ENCODE assay signal across 1 cellular context in genomic region chrX:153794018-153794896, GRCh38.
TF ChIP-seq lines count a peak whose summit lies in the region.

Gene IDH3G, minus strand, starts transcription at chrX:153794375. Its CDS starts 49 bp downstream, at chrX:153794326.
Gene SSR4, plus strand, starts transcription at chrX:153794668. Its CDS starts 20 bp downstream, at chrX:153794688.

TF ChIP-seq in HepG2, 621 proteins besides CTCF, POLR2A, EP300 and RAD21 (continued from another document and continues in another):
- TF ChIP-seq HMGXB4 (CRISPR knock-in tag; IDR thresholded peaks at IDR 0.05; ENCODE audit: borderline replicate concordance in 1 of 2, low read depth in 1 of 2) = no peak; a peak in 2 of 4 replicates
- TF ChIP-seq ZNF75D (CRISPR knock-in tag; IDR thresholded peaks at IDR 0.05; ENCODE audit: borderline replicate concordance) = no peak
- TF ChIP-seq ZNF326 (CRISPR knock-in tag; IDR thresholded peaks at IDR 0.05; ENCODE audit: borderline replicate concordance) = no peak
- TF ChIP-seq HMG20B (CRISPR knock-in tag; conservative IDR thresholded peaks at IDR 0.05) = no peak
- TF ChIP-seq MBNL3 (CRISPR knock-in tag; conservative IDR thresholded peaks at IDR 0.05) = no peak
- no peak for TF ChIP-seq ZNF768 (CRISPR knock-in tag; IDR thresholded peaks at IDR 0.05)
- no peak for TF ChIP-seq JUN (CRISPR knock-in tag; IDR thresholded peaks at IDR 0.05)
- no peak for TF ChIP-seq SSRP1 (CRISPR knock-in tag; IDR thresholded peaks at IDR 0.05)
- peak; percentile 99 for TF ChIP-seq PATZ1 (CRISPR knock-in tag; IDR thresholded peaks at IDR 0.05)
- no peak for TF ChIP-seq DNMT3B (CRISPR knock-in tag; conservative IDR thresholded peaks at IDR 0.05)
- TF ChIP-seq FOXP1 (IDR thresholded peaks at IDR 0.05) = no peak
- no peak for TF ChIP-seq FOXP1 (CRISPR knock-in tag; IDR thresholded peaks at IDR 0.05)
- TF ChIP-seq KMT2B (CRISPR knock-in tag; IDR thresholded peaks at IDR 0.05) = peak; percentile 78
- no peak for TF ChIP-seq JDP2 (CRISPR knock-in tag; IDR thresholded peaks at IDR 0.05; ENCODE audit: borderline replicate concordance)
- TF ChIP-seq REXO4 (CRISPR knock-in tag; IDR thresholded peaks at IDR 0.05; ENCODE audit: borderline replicate concordance) = 0 out of 2 replicates have a peak, but pooled peaks have one; percentile 38
- no peak for TF ChIP-seq ZNF207 (IDR thresholded peaks at IDR 0.05; ENCODE audit: borderline replicate concordance)
- TF ChIP-seq GLI4 (CRISPR knock-in tag; IDR thresholded peaks at IDR 0.05; ENCODE audit: borderline replicate concordance) = no peak
- no peak for TF ChIP-seq ZNF549 (CRISPR knock-in tag; IDR thresholded peaks at IDR 0.05)
- no peak for TF ChIP-seq ZBTB8A (CRISPR knock-in tag; IDR thresholded peaks at IDR 0.05; ENCODE audit: borderline replicate concordance, low read depth)
- TF ChIP-seq TMF1 (CRISPR knock-in tag; IDR thresholded peaks at IDR 0.05; ENCODE audit: low read depth) = peak; percentile 49; the same call in 1 of the 2 replicates
- TF ChIP-seq FLYWCH1 (CRISPR knock-in tag; IDR thresholded peaks at IDR 0.05) = no peak
- TF ChIP-seq ZNF83 (CRISPR knock-in tag; IDR thresholded peaks at IDR 0.05; ENCODE audit: borderline replicate concordance) = no peak
- TF ChIP-seq ZBTB34 (CRISPR knock-in tag; IDR thresholded peaks at IDR 0.05) = 0 out of 2 replicates have a peak, but pooled peaks have one; percentile 21
- TF ChIP-seq ZNF670 (CRISPR knock-in tag; IDR thresholded peaks at IDR 0.05; ENCODE audit: borderline replicate concordance) = 0 out of 2 replicates have a peak, but pooled peaks have one; percentile 48
- TF ChIP-seq ZNF331 (CRISPR knock-in tag; IDR thresholded peaks at IDR 0.05) = no peak
- TF ChIP-seq NFKB2 (CRISPR knock-in tag; IDR thresholded peaks at IDR 0.05; ENCODE audit: borderline replicate concordance) = no peak
- TF ChIP-seq, protein P1, sequence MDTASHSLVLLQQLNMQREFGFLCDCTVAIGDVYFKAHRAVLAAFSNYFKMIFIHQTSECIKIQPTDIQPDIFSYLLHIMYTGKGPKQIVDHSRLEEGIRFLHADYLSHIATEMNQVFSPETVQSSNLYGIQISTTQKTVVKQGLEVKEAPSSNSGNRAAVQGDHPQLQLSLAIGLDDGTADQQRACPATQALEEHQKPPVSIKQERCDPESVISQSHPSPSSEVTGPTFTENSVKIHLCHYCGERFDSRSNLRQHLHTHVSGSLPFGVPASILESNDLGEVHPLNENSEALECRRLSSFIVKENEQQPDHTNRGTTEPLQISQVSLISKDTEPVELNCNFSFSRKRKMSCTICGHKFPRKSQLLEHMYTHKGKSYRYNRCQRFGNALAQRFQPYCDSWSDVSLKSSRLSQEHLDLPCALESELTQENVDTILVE (CRISPR knock-in tag; IDR thresholded peaks at IDR 0.05) = peak; percentile 87
- TF ChIP-seq, protein P2, sequence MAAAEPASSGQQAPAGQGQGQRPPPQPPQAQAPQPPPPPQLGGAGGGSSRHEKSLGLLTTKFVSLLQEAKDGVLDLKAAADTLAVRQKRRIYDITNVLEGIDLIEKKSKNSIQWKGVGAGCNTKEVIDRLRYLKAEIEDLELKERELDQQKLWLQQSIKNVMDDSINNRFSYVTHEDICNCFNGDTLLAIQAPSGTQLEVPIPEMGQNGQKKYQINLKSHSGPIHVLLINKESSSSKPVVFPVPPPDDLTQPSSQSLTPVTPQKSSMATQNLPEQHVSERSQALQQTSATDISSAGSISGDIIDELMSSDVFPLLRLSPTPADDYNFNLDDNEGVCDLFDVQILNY (CRISPR knock-in tag; conservative IDR thresholded peaks at IDR 0.05) = no peak
- TF ChIP-seq ZNF773 (CRISPR knock-in tag; IDR thresholded peaks at IDR 0.05; ENCODE audit: borderline replicate concordance) = peak; percentile 26
- peak; percentile 59; the same call in 1 of the 2 replicates for TF ChIP-seq RFX5 (IDR thresholded peaks at IDR 0.05; ENCODE audit: low read depth, low read length)
- TF ChIP-seq MZF1 (CRISPR knock-in tag; IDR thresholded peaks at IDR 0.05; ENCODE audit: borderline replicate concordance) = no peak
- no peak for TF ChIP-seq ARHGAP35 (CRISPR knock-in tag; IDR thresholded peaks at IDR 0.05; ENCODE audit: borderline replicate concordance)
- TF ChIP-seq ZNF746 (CRISPR knock-in tag; IDR thresholded peaks at IDR 0.05) = no peak
- 0 out of 2 replicates have a peak, but pooled peaks have one; percentile 15 for TF ChIP-seq HCFC1 (IDR thresholded peaks at IDR 0.05; ENCODE audit: low read depth, low read length)
- no peak for TF ChIP-seq ZNF607 (CRISPR knock-in tag; IDR thresholded peaks at IDR 0.05; ENCODE audit: borderline replicate concordance)
- TF ChIP-seq, protein P3, sequence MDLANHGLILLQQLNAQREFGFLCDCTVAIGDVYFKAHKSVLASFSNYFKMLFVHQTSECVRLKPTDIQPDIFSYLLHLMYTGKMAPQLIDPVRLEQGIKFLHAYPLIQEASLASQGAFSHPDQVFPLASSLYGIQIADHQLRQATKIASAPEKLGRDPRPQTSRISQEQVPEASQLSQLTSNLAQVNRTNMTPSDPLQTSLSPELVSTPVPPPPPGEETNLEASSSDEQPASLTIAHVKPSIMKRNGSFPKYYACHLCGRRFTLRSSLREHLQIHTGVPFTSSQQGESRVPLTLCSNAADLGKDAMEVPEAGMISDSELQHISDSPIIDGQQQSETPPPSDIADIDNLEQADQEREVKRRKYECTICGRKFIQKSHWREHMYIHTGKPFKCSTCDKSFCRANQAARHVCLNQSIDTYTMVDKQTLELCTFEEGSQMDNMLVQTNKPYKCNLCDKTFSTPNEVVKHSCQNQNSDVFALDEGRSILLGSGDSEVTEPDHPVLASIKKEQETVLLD (CRISPR knock-in tag; IDR thresholded peaks at IDR 0.05; ENCODE audit: low read depth) = peak; percentile 84
- no peak for TF ChIP-seq SMAD9 (CRISPR knock-in tag; IDR thresholded peaks at IDR 0.05)
- TF ChIP-seq, protein P4, sequence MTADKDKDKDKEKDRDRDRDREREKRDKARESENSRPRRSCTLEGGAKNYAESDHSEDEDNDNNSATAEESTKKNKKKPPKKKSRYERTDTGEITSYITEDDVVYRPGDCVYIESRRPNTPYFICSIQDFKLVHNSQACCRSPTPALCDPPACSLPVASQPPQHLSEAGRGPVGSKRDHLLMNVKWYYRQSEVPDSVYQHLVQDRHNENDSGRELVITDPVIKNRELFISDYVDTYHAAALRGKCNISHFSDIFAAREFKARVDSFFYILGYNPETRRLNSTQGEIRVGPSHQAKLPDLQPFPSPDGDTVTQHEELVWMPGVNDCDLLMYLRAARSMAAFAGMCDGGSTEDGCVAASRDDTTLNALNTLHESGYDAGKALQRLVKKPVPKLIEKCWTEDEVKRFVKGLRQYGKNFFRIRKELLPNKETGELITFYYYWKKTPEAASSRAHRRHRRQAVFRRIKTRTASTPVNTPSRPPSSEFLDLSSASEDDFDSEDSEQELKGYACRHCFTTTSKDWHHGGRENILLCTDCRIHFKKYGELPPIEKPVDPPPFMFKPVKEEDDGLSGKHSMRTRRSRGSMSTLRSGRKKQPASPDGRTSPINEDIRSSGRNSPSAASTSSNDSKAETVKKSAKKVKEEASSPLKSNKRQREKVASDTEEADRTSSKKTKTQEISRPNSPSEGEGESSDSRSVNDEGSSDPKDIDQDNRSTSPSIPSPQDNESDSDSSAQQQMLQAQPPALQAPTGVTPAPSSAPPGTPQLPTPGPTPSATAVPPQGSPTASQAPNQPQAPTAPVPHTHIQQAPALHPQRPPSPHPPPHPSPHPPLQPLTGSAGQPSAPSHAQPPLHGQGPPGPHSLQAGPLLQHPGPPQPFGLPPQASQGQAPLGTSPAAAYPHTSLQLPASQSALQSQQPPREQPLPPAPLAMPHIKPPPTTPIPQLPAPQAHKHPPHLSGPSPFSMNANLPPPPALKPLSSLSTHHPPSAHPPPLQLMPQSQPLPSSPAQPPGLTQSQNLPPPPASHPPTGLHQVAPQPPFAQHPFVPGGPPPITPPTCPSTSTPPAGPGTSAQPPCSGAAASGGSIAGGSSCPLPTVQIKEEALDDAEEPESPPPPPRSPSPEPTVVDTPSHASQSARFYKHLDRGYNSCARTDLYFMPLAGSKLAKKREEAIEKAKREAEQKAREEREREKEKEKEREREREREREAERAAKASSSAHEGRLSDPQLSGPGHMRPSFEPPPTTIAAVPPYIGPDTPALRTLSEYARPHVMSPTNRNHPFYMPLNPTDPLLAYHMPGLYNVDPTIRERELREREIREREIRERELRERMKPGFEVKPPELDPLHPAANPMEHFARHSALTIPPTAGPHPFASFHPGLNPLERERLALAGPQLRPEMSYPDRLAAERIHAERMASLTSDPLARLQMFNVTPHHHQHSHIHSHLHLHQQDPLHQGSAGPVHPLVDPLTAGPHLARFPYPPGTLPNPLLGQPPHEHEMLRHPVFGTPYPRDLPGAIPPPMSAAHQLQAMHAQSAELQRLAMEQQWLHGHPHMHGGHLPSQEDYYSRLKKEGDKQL (CRISPR knock-in tag; IDR thresholded peaks at IDR 0.05; ENCODE audit: low read depth) = peak; percentile 10; the same call in 1 of the 2 replicates
- TF ChIP-seq TARDBP (CRISPR knock-in tag; IDR thresholded peaks at IDR 0.05) = peak; percentile 76
- no peak for TF ChIP-seq SRSF9 (IDR thresholded peaks at IDR 0.05; ENCODE audit: borderline replicate concordance, insufficient read depth, low read depth, low read length, poor library complexity, severe bottlenecking)
- TF ChIP-seq THYN1 (CRISPR knock-in tag; IDR thresholded peaks at IDR 0.05; ENCODE audit: borderline replicate concordance, low read depth) = no peak
- peak; percentile 75; the same call in 1 of the 2 replicates for TF ChIP-seq CCDC6 (CRISPR knock-in tag; IDR thresholded peaks at IDR 0.05)
- TF ChIP-seq, protein P5, sequence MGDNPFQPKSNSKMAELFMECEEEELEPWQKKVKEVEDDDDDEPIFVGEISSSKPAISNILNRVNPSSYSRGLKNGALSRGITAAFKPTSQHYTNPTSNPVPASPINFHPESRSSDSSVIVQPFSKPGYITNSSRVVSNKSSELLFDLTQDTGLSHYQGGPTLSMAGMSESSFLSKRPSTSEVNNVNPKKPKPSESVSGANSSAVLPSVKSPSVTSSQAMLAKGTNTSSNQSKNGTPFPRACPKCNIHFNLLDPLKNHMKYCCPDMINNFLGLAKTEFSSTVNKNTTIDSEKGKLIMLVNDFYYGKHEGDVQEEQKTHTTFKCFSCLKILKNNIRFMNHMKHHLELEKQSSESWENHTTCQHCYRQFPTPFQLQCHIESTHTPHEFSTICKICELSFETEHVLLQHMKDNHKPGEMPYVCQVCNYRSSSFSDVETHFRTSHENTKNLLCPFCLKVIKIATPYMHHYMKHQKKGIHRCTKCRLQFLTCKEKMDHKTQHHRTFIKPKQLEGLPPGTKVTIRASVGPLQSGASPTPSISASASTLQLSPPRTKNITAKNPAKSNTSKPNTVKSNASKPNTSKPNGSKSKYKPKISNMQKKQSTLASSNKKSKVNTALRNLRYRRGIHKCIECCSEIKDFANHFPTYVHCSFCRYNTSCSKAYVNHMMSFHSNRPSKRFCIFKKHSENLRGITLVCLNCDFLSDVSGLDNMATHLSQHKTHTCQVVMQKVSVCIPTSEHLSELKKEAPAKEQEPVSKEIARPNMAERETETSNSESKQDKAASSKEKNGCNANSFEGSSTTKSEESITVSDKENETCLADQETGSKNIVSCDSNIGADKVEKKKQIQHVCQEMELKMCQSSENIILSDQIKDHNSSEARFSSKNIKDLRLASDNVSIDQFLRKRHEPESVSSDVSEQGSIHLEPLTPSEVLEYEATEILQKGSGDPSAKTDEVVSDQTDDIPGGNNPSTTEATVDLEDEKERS (CRISPR knock-in tag; IDR thresholded peaks at IDR 0.05) = no peak
- TF ChIP-seq MTA3 (CRISPR knock-in tag; IDR thresholded peaks at IDR 0.05) = no peak
- no peak for TF ChIP-seq HES4 (CRISPR knock-in tag; IDR thresholded peaks at IDR 0.05; ENCODE audit: borderline replicate concordance)
